In genomic region chr20:56826971-56827645, GRCh38 we compare ENCODE assay signal across 12 cellular contexts.
DNase-seq lines count a peak whose midpoint lies in the region; ATAC-seq and TF ChIP-seq lines count a peak whose summit lies in the region.
"Had no signal": no experiment of that assay in that cellular context is flagged by ENCODE, and none has a peak within 500 bp of the region (broad histone marks: within the 10 kb centered on the region; RNA-seq: fewer than 3 reads in every experiment).

No MANE protein-coding gene starts in this region.

- peak overlapping the region; percentile 38 for H3K4me3 ChIP-seq in AG09309 (ENCODE audit: control insufficient read depth, low read depth, low read length)
- peak overlapping the region; percentile 79 for H3K4me3 ChIP-seq in NB4 (ENCODE audit: low read depth, low read length)
- no peak overlapping the region for H3K4me3 ChIP-seq in choroid plexus epithelial cell (ENCODE audit: low read depth, low read length)
- peak overlapping the region in 1 of 2 donors; percentile 22 for H3K4me3 ChIP-seq in muscle layer of duodenum (ENCODE audit: low read depth in 1 of 2, low read length in 2 of 2)
- H3K4me3 ChIP-seq in HAP-1: no peak overlapping the region

- H3K4me1 ChIP-seq in muscle layer of duodenum (ENCODE audit: control insufficient read depth in 1 of 2, insufficient read depth in 2 of 2, low read length in 2 of 2): peaks cover 0 to 6% of the 10 kb centered on the region in 2 donors
- H3K4me1 ChIP-seq in HAP-1: no peaks in the 10 kb centered on the region; the same call in none of the 2 replicates

- DNase-seq in AG09309 (ENCODE audit: low read depth) (peak; percentile 96), NB4 (ENCODE audit: low read depth) (peak; percentile 97), choroid plexus epithelial cell (ENCODE audit: low read depth) (peak; percentile 48), HAP-1 (ENCODE audit: low spot score in 2 of 2) (no peak), NCI-H2107 (lab: John Stamatoyannopoulos, UW) (no peak)
- no peak for DNase-seq in activated naive CD4-positive, alpha-beta T cell (lab: John Stamatoyannopoulos, UW)
- DNase-seq: activated CD4-positive, alpha-beta T cell treated with anti-CD3 and anti-CD28 coated beads, Interleukin-2, amount 10 ng/mL, durations not matched to agents 24 days and 14 days; activated naive CD4-positive, alpha-beta T cell treated with anti-CD3 and anti-CD28 coated beads, Interleukin-2, amount 50 U/mL, for 16 hours; dermis blood vessel endothelial cell; NCI-H446 had no signal

- H3K36me3 ChIP-seq in muscle layer of duodenum (ENCODE audit: control insufficient read depth in 1 of 2, insufficient read depth in 2 of 2, low read length in 2 of 2) (no peaks in the 10 kb centered on the region), HAP-1 (replicated peaks) (no peaks in the 10 kb centered on the region)

- peak overlapping the region; percentile 57 for H3K27ac ChIP-seq in muscle layer of duodenum (ENCODE audit: low read length)

- TF ChIP-seq CTCF in AG09309 (IDR thresholded peaks at IDR 0.05; ENCODE audit: control insufficient read depth, insufficient read depth, low read depth, low read length, missing control alignments): no peak
- TF ChIP-seq CTCF in NB4 (IDR thresholded peaks at IDR 0.05; ENCODE audit: low read depth, low read length): no peak
- no peak for TF ChIP-seq CTCF in choroid plexus epithelial cell (conservative IDR thresholded peaks at IDR 0.05; ENCODE audit: low read depth, low read length)

- H3K9me3 ChIP-seq in muscle layer of duodenum (ENCODE audit: control insufficient read depth in 1 of 2, low read length in 2 of 2) (no peaks in the 10 kb centered on the region), HAP-1 (no peaks in the 10 kb centered on the region)

- peak; percentile 22 for TF ChIP-seq POLR2A in NB4 (IDR thresholded peaks at IDR 0.05; ENCODE audit: extremely low read depth, insufficient read length)

- H3K27me3 ChIP-seq in muscle layer of duodenum (ENCODE audit: low read depth, low read length): peaks cover 9% of the 10 kb centered on the region
- H3K27me3 ChIP-seq in HAP-1 (ENCODE audit: low read depth): no peaks in the 10 kb centered on the region

- no peak for ATAC-seq in HG03521 (IDR thresholded peaks at IDR 0.05; ENCODE audit: unreplicated experiment)

- in situ Hi-C loops in HAP-1 (cut with MboI; ENCODE audit: low sequenced_read_pairs): no loop called here

Comparison
In these comparisons a context has a peak if more than half of its experiments do, and no peak if none do; other contexts are left out.
1. DNase-seq: peak in AG09309 (single experiment), NB4 (single experiment) and choroid plexus epithelial cell (single experiment); none in HAP-1 (0 of 2), activated naive CD4-positive, alpha-beta T cell (0 of 4) and NCI-H2107 (single experiment).
2. H3K4me3 ChIP-seq: peak in AG09309 (single experiment) and NB4 (single experiment); none in choroid plexus epithelial cell (single experiment) and HAP-1 (single experiment).